19 cellular contexts compared by ENCODE assay signal in genomic region chr15:91652610-91653207, GRCh38.
"Had no signal": no experiment of that assay in that cellular context is flagged by ENCODE, and none has a peak within 500 bp of the region (broad histone marks: within the 10 kb centered on the region; RNA-seq: fewer than 3 reads in every experiment).

No MANE protein-coding gene starts in this region.

- H3K27ac ChIP-seq: coronary artery, left ventricle myocardium inferior, right atrium auricular region, tibial artery had no signal

- H3K27me3 ChIP-seq: right atrium auricular region, tibial artery had no signal

- ATAC-seq: activated CD8-positive, alpha-beta T cell treated with anti-CD3 and anti-CD28 coated beads for 36 hours had no signal

- H3K4me3 ChIP-seq: coronary artery, left ventricle myocardium inferior, right atrium auricular region, tibial artery had no signal

- H3K4me1 ChIP-seq: left ventricle myocardium inferior, right atrium auricular region, tibial artery had no signal

- H3K36me3 ChIP-seq: left ventricle myocardium inferior, right atrium auricular region, tibial artery had no signal

- H3K4me3 Mint-ChIP-seq: activated CD4-positive, alpha-beta T cell treated with anti-CD3 and anti-CD28 coated beads, Interleukin-2, amount 10 ng/mL, durations not matched to agents 24 days and 14 days; activated CD8-positive, alpha-beta T cell treated with anti-CD3 and anti-CD28 coated beads for 36 hours; nephron had no signal

- H3K4me1 Mint-ChIP-seq: activated CD4-positive, alpha-beta T cell treated with anti-CD3 and anti-CD28 coated beads, Interleukin-2, amount 10 ng/mL, durations not matched to agents 24 days and 14 days; nephron had no signal

- H3K9me3 Mint-ChIP-seq: activated CD4-positive, alpha-beta T cell treated with anti-CD3 and anti-CD28 coated beads, Interleukin-2, amount 10 ng/mL, durations not matched to agents 24 days and 14 days; activated CD8-positive, alpha-beta T cell treated with anti-CD3 and anti-CD28 coated beads for 36 hours; activated T-helper 2 cell treated with anti-CD3 and anti-CD28 coated beads, Interferon-gamma antibody, Interleukin-2, Interleukin-4, amounts not matched to agents 10 μg/mL and 5 μg/mL and 100 μg/mL, durations not matched to agents 14 hours and 24 hours and 36 hours had no signal

- H3K27ac Mint-ChIP-seq: activated CD4-positive, alpha-beta T cell treated with anti-CD3 and anti-CD28 coated beads, Interleukin-2, amount 10 ng/mL, durations not matched to agents 24 days and 14 days; activated CD8-positive, alpha-beta T cell treated with anti-CD3 and anti-CD28 coated beads for 36 hours; activated T-helper 2 cell treated with anti-CD3 and anti-CD28 coated beads, Interferon-gamma antibody, Interleukin-2, Interleukin-4, amounts not matched to agents 10 μg/mL and 5 μg/mL and 100 μg/mL, durations not matched to agents 14 hours and 24 hours and 36 hours; nephron; progenitor cell of endocrine pancreas had no signal

- DNase-seq: activated CD4-positive, alpha-beta T cell treated with anti-CD3 and anti-CD28 coated beads, Interleukin-2, amount 10 ng/mL, durations not matched to agents 24 days and 14 days; activated CD4-positive, CD25-positive, alpha-beta regulatory T cell; activated CD8-positive, alpha-beta T cell treated with anti-CD3 and anti-CD28 coated beads for 36 hours; activated naive CD4-positive, alpha-beta T cell treated with Interleukin-2 at 50 U/mL for 16 hours; activated T-cell treated with anti-CD3 and anti-CD28 coated beads, Interleukin-2, amount 50 U/mL, for 1 hour; central memory CD4-positive, alpha-beta T cell; left ventricle myocardium inferior; mammary epithelial cell; midbrain; stimulated activated CD4-positive, alpha-beta T cell treated with anti-CD3 and anti-CD28 coated beads, Interleukin-12 subunit alpha, Interleukin-12 subunit beta, amount 100 ng/mL, for 4 hours; stimulated activated CD4-positive, alpha-beta T cell treated with anti-CD3 and anti-CD28 coated beads, Interleukin-1b, Interleukin-23, amount 100 ng/mL, for 48 hours; stimulated activated naive CD4-positive, alpha-beta T cell treated with Interleukin-2 at 50 U/mL for 16 hours; tibial artery had no signal

- H3K9me3 ChIP-seq: left ventricle myocardium inferior, right atrium auricular region, tibial artery had no signal

- H3K36me3 Mint-ChIP-seq: brain had no signal
